8 cellular contexts compared by ENCODE assay signal in the genomic region with DNA sequence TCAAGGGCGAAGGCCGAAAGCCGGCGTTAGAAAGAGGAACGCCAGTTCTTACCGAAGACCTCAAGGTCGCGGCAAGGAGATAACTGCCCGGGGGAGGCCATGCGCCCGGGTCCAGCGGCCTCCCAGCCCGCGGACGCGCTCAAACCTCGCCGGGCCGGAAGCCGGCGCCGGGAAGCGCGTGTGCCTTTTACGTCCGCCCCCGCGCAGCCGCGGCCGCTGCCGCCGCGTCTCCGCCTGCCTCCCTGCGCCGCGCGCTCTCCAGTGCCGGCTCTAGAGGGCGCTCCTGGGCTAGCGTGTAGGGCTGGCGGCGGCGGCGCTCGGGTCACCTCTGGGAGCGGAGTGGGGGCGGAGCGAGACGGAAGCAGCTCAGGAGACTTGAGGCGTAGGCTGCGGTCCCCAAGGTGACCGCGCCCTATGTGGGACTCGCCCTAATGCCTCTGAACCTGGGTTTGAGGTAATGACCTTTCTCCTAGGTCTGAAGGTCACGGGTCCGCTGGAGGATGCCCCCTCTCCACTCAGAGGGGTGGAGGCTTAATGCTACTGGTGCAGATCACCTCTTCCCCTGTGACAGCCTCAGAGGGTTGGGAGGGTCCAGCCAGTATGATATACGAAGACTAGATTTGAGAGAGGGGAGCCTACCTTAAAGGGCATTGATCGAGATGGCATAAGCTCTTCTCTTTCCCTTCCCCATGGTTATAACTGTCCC. TPM values are rescaled to one million over a fixed set of nuclear protein-coding genes. Genes with fewer than 3 reads are reported as not detected.
DNase-seq lines count a peak whose midpoint lies in the region; ATAC-seq and FAIRE-seq lines count a peak whose summit lies in the region.

No MANE protein-coding gene starts in this region.

- CTCF ChIA-PET in activated CD4-positive, alpha-beta memory T cell treated with anti-CD3 and anti-CD28 coated beads for 36 hours (lab: Charles Lee), result interaction anchor here (0.6 to 3.4 kb wide), 5 partner anchors 10 to 322 kb away, joined by 3 to 18 read pairs (median 3); a partner anchor contains a TSS

- H3K9me3 ChIP-seq in BLaER1 (peaks cover 10% of the 10 kb centered on the region), duodenal mucosa (ENCODE audit: control insufficient read depth in 1 of 2, low read length in 2 of 2) (no peaks in the 10 kb centered on the region)

- peak overlapping the region; percentile 90 for H3K27ac Mint-ChIP-seq in activated CD4-positive, alpha-beta memory T cell treated with anti-CD3 and anti-CD28 coated beads for 36 hours

- no peak for FAIRE-seq in GM19239 (lab: Jason Lieb, UNC)

- H3K27me3 Mint-ChIP-seq in activated CD4-positive, alpha-beta memory T cell treated with anti-CD3 and anti-CD28 coated beads for 36 hours, result no peaks in the 10 kb centered on the region

- H3K36me3 Mint-ChIP-seq in activated CD4-positive, alpha-beta memory T cell treated with anti-CD3 and anti-CD28 coated beads for 36 hours, result peaks cover 19% of the 10 kb centered on the region

- ATAC-seq in HG03439 (IDR thresholded peaks at IDR 0.05; ENCODE audit: unreplicated experiment), result peak; percentile 78

- H3K4me2 ChIP-seq in BLaER1, result peak overlapping the region; percentile 74

- peak overlapping the region; percentile 86 for H3K9ac ChIP-seq in BLaER1
- peak overlapping the region; percentile 87 to 92 for H3K9ac ChIP-seq in duodenal mucosa (ENCODE audit: low read depth in 1 of 2, low read length in 2 of 2)

- intact Hi-C loops in activated CD4-positive, alpha-beta memory T cell treated with anti-CD3 and anti-CD28 coated beads for 36 hours (cut with micrococcal nuclease), result loop anchor here (1.0 to 5.0 kb wide), 7 partner anchors 14 to 1122 kb away; a partner anchor contains a TSS

- H4K20me1 ChIP-seq in BLaER1, result peaks cover 20% of the 10 kb centered on the region

- H3K36me3 ChIP-seq in BLaER1 (peaks cover 23% of the 10 kb centered on the region), duodenal mucosa (ENCODE audit: control insufficient read depth in 1 of 2, insufficient read depth in 2 of 2, low read length in 2 of 2) (peaks cover 8 to 21% of the 10 kb centered on the region in 2 donors)

- no peaks in the 10 kb centered on the region for H3K9me3 Mint-ChIP-seq in activated CD4-positive, alpha-beta memory T cell treated with anti-CD3 and anti-CD28 coated beads for 36 hours

- H3K4me3 ChIP-seq in BLaER1, result peak overlapping the region; percentile 78
- H3K4me3 ChIP-seq in duodenal mucosa (ENCODE audit: low read depth in 1 of 2, low read length in 2 of 2), result peak overlapping the region; percentile 74 to 80

- H3K27ac ChIP-seq in BLaER1 (peak overlapping the region; percentile 87), duodenal mucosa (ENCODE audit: low read depth, low read length) (peak overlapping the region; percentile 95)

- H3K4me1 Mint-ChIP-seq in activated CD4-positive, alpha-beta memory T cell treated with anti-CD3 and anti-CD28 coated beads for 36 hours (ENCODE audit: low read depth), result peaks cover 21% of the 10 kb centered on the region

- H3K27me3 ChIP-seq in BLaER1 (no peaks in the 10 kb centered on the region), duodenal mucosa (ENCODE audit: control insufficient read depth in 1 of 2, insufficient read depth in 2 of 2, low read length in 2 of 2) (no peaks in the 10 kb centered on the region)

- POLR2A ChIA-PET in activated CD4-positive, alpha-beta memory T cell treated with anti-CD3 and anti-CD28 coated beads for 36 hours (lab: Charles Lee), result interaction anchor here (0.6 to 2.0 kb wide), 3 partner anchors 9 to 222 kb away, joined by 3 to 6 read pairs (median 4); no protein-coding TSS in a partner anchor

- H3K4me3 Mint-ChIP-seq in activated CD4-positive, alpha-beta memory T cell treated with anti-CD3 and anti-CD28 coated beads for 36 hours, result peak overlapping the region; percentile 85

- DNase-seq in GM19239 (ENCODE audit: insufficient read length, low spot score), result peak; percentile 32
- DNase-seq in NCI-H526 (lab: John Stamatoyannopoulos, UW), result peak; percentile 43 to 86
- peak; percentile 92 for DNase-seq in activated CD4-positive, alpha-beta memory T cell treated with anti-CD3 and anti-CD28 coated beads for 36 hours
- DNase-seq in lung microvascular endothelial cell (ENCODE audit: low read depth in 2 of 2), result peak; percentile 84 to 88
- peak; percentile 67 to 79 (median 70) for DNase-seq in stimulated activated CD4-positive, alpha-beta T cell treated with anti-CD3 and anti-CD28 coated beads, TNF-alpha, amount 100 ng/mL, for 4 hours (ENCODE audit: low read depth in 3 of 3)

- H3K4me1 ChIP-seq in BLaER1 (peaks cover 8% of the 10 kb centered on the region), duodenal mucosa (ENCODE audit: control insufficient read depth in 1 of 2, insufficient read depth in 2 of 2, low read length in 2 of 2) (peaks cover 8 to 11% of the 10 kb centered on the region in 2 donors)

RNA-seq across cellular contexts. Expression of a gene that starts 0.8 kb away (rescaled TPM):
- 100 to 1,000 TPM; 627 to 652 TPM for total RNA-seq in activated CD4-positive, alpha-beta memory T cell treated with anti-CD3 and anti-CD28 coated beads for 36 hours
- total RNA-seq in lung microvascular endothelial cell, result 146 and 223 TPM in 2 replicates

Comparison
In these comparisons a context has a peak if more than half of its experiments do, and no peak if none do; other contexts are left out.
1. Peak in every context shown above with its lines: DNase-seq, ATAC-seq, H3K4me3 ChIP-seq and H3K27ac ChIP-seq.
2. DNase-seq: peak in every context shown above with its lines; median percentile 92 in activated CD4-positive, alpha-beta memory T cell treated with anti-CD3 and anti-CD28 coated beads for 36 hours; 86 in lung microvascular endothelial cell; 70 in stimulated activated CD4-positive, alpha-beta T cell treated with anti-CD3 and anti-CD28 coated beads, TNF-alpha, amount 100 ng/mL, for 4 hours; 64 in NCI-H526; 32 in GM19239.